Comparison of ENCODE assay signal across 8 cellular contexts in the genomic region with DNA sequence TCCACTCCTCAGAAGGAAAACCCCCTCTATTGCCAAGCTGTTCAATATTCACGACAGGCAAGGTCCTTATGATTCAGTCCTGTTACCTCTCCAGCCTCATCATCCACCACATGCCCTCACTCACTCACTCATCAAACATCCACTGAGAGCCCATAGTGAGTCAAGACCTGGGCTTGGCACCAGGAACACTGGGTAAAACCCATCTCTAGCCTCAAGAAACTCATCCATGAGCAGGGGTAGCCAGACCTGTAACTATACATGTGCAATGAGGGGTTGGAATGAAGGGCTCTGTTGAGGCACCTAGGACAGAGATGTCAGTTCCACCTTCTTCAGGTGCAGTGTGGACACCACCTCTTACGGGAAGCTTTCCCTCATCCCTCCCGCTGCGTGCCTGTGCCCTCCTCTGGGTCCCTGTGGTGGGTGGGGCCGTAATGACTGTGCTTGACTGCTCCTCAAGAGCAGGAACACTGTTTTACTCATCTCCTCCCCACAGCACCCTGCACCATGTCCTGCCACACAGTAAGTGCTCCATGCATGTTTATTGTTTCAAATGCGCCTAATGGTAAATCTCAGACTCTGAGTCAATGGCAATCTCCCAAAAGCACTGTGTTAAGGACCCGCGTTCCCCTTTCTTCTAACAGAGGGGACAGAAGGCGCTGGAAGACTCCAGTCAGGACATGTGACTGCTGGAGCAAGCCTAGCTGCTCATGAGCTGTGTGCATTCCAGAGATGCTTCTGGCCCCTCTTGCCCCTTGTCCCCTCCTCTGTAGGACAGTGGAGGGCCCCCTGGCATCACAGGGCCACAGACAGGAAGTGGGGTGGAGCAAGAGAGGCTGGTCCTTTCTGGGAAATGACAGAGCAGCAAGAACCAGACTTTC.
DNase-seq lines count a peak whose midpoint lies in the region; ATAC-seq and TF ChIP-seq lines count a peak whose summit lies in the region.

No MANE protein-coding gene starts in this region.

- no peaks in the 10 kb centered on the region for H3K36me3 ChIP-seq in H7 (replicated peaks; ENCODE audit: control insufficient read depth, insufficient read depth, low read length)

- no peaks in the 10 kb centered on the region for H3K36me3 Mint-ChIP-seq in Calu3 (ENCODE audit: insufficient read depth, unreplicated experiment)
- peaks cover 31% of the 10 kb centered on the region for H3K36me3 Mint-ChIP-seq in activated CD8-positive, alpha-beta T cell treated with anti-CD3 and anti-CD28 coated beads for 36 hours (ENCODE audit: low read depth)

- BruUV-seq in Calu3 (replicated peaks; lab: Mats Ljungman, UMichigan): no TSS peak

- DNase-seq in Calu3 (no peak), H7 (peak; percentile 26), left ventricle myocardium superior (no peak), NCI-H524 (lab: John Stamatoyannopoulos, UW) (no peak), NCI-H1694 (lab: John Stamatoyannopoulos, UW) (no peak)
- peak; percentile 75 for DNase-seq in activated CD8-positive, alpha-beta T cell treated with anti-CD3 and anti-CD28 coated beads for 36 hours
- DNase-seq in stimulated activated naive CD8-positive, alpha-beta T cell treated with anti-CD3 and anti-CD28 coated beads, Interleukin-15, amount 100 ng/mL, for 72 hours: peak; percentile 23 to 75

- POLR2A ChIA-PET in activated CD8-positive, alpha-beta T cell treated with anti-CD3 and anti-CD28 coated beads for 36 hours (lab: Charles Lee): interaction anchor here (0.9 to 4.0 kb wide), 3 partner anchors 10 to 35 kb away, joined by 3 to 28 read pairs (median 4); no protein-coding TSS in a partner anchor

- ATAC-seq in activated CD8-positive, alpha-beta T cell treated with anti-CD3 and anti-CD28 coated beads for 36 hours: peak; percentile 72
- ATAC-seq in left ventricle myocardium superior (peak; percentile 3), HG02938 (IDR thresholded peaks at IDR 0.05; ENCODE audit: unreplicated experiment) (no peak)
- peak; percentile 87 for ATAC-seq in stimulated activated naive CD8-positive, alpha-beta T cell treated with anti-CD3 and anti-CD28 coated beads, Interleukin-15, amount 100 ng/mL, for 72 hours

- H3K9me3 Mint-ChIP-seq in Calu3 (ENCODE audit: low read depth, unreplicated experiment): peaks cover 6% of the 10 kb centered on the region
- peaks cover 12% of the 10 kb centered on the region for H3K9me3 Mint-ChIP-seq in activated CD8-positive, alpha-beta T cell treated with anti-CD3 and anti-CD28 coated beads for 36 hours
- H3K9me3 Mint-ChIP-seq in stimulated activated naive CD8-positive, alpha-beta T cell treated with anti-CD3 and anti-CD28 coated beads, Interleukin-15, amount 100 ng/mL, for 72 hours: peaks cover 12 to 13% of the 10 kb centered on the region in 2 donors

- TF ChIP-seq CTCF in Calu3 (IDR thresholded peaks at IDR 0.05; ENCODE audit: unreplicated experiment): no peak
- TF ChIP-seq CTCF in activated CD8-positive, alpha-beta T cell treated with anti-CD3 and anti-CD28 coated beads for 36 hours (IDR thresholded peaks at IDR 0.05): no peak

- peak overlapping the region; percentile 40 for H3K27ac Mint-ChIP-seq in Calu3 (ENCODE audit: unreplicated experiment)
- peak overlapping the region; percentile 95 for H3K27ac Mint-ChIP-seq in activated CD8-positive, alpha-beta T cell treated with anti-CD3 and anti-CD28 coated beads for 36 hours
- peak overlapping the region; percentile 83 to 93 for H3K27ac Mint-ChIP-seq in stimulated activated naive CD8-positive, alpha-beta T cell treated with anti-CD3 and anti-CD28 coated beads, Interleukin-15, amount 100 ng/mL, for 72 hours

- intact Hi-C loops in Calu3 (cut with micrococcal nuclease; ENCODE audit: unreplicated experiment) (no loop called here), left ventricle myocardium superior (cut with micrococcal nuclease) (no loop called here)
- intact Hi-C loops in activated CD8-positive, alpha-beta T cell treated with anti-CD3 and anti-CD28 coated beads for 36 hours (cut with micrococcal nuclease): loop anchor here (5.0 kb wide), 1 partner anchor 90 kb away; no protein-coding TSS in a partner anchor

- no peak overlapping the region for H3K4me3 ChIP-seq in H7 (ENCODE audit: insufficient read depth, low read depth, low read length)

- no peaks in the 10 kb centered on the region for H3K27me3 ChIP-seq in H7 (ENCODE audit: control insufficient read depth, insufficient read depth, low read length)

- peaks cover 44% of the 10 kb centered on the region for H3K4me1 Mint-ChIP-seq in Calu3 (ENCODE audit: low read depth, unreplicated experiment)
- H3K4me1 Mint-ChIP-seq in activated CD8-positive, alpha-beta T cell treated with anti-CD3 and anti-CD28 coated beads for 36 hours (ENCODE audit: low read depth): peaks cover 57% of the 10 kb centered on the region
- peaks cover 47% of the 10 kb centered on the region for H3K4me1 Mint-ChIP-seq in stimulated activated naive CD8-positive, alpha-beta T cell treated with anti-CD3 and anti-CD28 coated beads, Interleukin-15, amount 100 ng/mL, for 72 hours

- CTCF ChIA-PET in Calu3 (lab: Charles Lee): no interaction called here
- CTCF ChIA-PET in activated CD8-positive, alpha-beta T cell treated with anti-CD3 and anti-CD28 coated beads for 36 hours (lab: Charles Lee): interaction anchor here (2.0 kb wide), 1 partner anchor 35 kb away, joined by 8 read pairs; no protein-coding TSS in a partner anchor

- no peak overlapping the region for H3K4me3 Mint-ChIP-seq in Calu3 (ENCODE audit: low read depth, unreplicated experiment)
- H3K4me3 Mint-ChIP-seq in activated CD8-positive, alpha-beta T cell treated with anti-CD3 and anti-CD28 coated beads for 36 hours: peak overlapping the region; percentile 13
- peak overlapping the region; percentile 71 to 75 for H3K4me3 Mint-ChIP-seq in stimulated activated naive CD8-positive, alpha-beta T cell treated with anti-CD3 and anti-CD28 coated beads, Interleukin-15, amount 100 ng/mL, for 72 hours

- no peaks in the 10 kb centered on the region for H3K27me3 Mint-ChIP-seq in Calu3 (ENCODE audit: unreplicated experiment)
- no peaks in the 10 kb centered on the region for H3K27me3 Mint-ChIP-seq in activated CD8-positive, alpha-beta T cell treated with anti-CD3 and anti-CD28 coated beads for 36 hours
- H3K27me3 Mint-ChIP-seq in stimulated activated naive CD8-positive, alpha-beta T cell treated with anti-CD3 and anti-CD28 coated beads, Interleukin-15, amount 100 ng/mL, for 72 hours: no peaks in the 10 kb centered on the region

Comparison
In these comparisons a context has a peak if more than half of its experiments do, and no peak if none do; other contexts are left out.
1. DNase-seq: peak in H7 (single experiment), activated CD8-positive, alpha-beta T cell treated with anti-CD3 and anti-CD28 coated beads for 36 hours (single experiment) and stimulated activated naive CD8-positive, alpha-beta T cell treated with anti-CD3 and anti-CD28 coated beads, Interleukin-15, amount 100 ng/mL, for 72 hours (2 of 2); none in Calu3 (single experiment), left ventricle myocardium superior (single experiment), NCI-H524 (0 of 2) and NCI-H1694 (single experiment).
2. H3K27ac Mint-ChIP-seq: peak in every context shown above with its lines; median percentile 95 in activated CD8-positive, alpha-beta T cell treated with anti-CD3 and anti-CD28 coated beads for 36 hours; 88 in stimulated activated naive CD8-positive, alpha-beta T cell treated with anti-CD3 and anti-CD28 coated beads, Interleukin-15, amount 100 ng/mL, for 72 hours; 40 in Calu3.